Comparison of ENCODE assay signal across 1 cellular context in the genomic region with DNA sequence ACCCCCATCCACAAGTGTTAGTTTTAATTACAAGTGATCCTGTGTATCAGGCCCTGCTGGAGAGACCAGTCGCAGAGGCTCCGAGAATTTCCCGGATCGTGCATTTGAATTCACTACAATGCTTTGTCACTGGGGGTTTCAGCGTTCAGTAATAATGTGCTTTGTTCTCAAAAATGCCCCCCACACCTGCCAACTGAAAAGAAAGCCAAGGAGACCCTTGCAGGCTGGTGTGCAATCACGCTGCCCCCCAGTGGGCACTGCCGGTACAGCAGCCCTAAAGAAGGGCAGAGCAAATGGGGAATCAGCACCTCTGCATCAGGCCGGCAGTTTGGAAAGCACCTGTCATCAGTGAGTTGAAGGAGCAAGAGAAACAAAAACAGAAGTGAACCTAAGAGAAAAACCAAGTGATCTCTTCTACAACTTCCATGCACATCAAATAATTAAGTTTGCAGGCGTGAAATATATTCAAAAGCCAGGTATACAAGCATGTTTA.
TF ChIP-seq lines count a peak whose summit lies in the region.

No MANE protein-coding gene starts in this region.

TF ChIP-seq in GM12878, 131 proteins besides CTCF, POLR2A, EP300 and RAD21:
- TF ChIP-seq ZNF274 (IDR thresholded peaks at IDR 0.05; ENCODE audit: insufficient read depth, insufficient read length), result no peak
- TF ChIP-seq CEBPB (IDR thresholded peaks at IDR 0.05; ENCODE audit: borderline replicate concordance in 1 of 2, low read depth in 2 of 2, low read length in 2 of 2), result no peak
- peak; percentile 27 to 43; a peak in 2 of 4 replicates for TF ChIP-seq IKZF2 (IDR thresholded peaks at IDR 0.05)
- TF ChIP-seq FOXM1 (IDR thresholded peaks at IDR 0.05; ENCODE audit: low read depth, low read length), result no peak
- TF ChIP-seq ZSCAN29 (IDR thresholded peaks at IDR 0.05), result no peak
- TF ChIP-seq BCL11A (IDR thresholded peaks at IDR 0.05; ENCODE audit: low read depth, low read length), result no peak
- TF ChIP-seq, protein P1, sequence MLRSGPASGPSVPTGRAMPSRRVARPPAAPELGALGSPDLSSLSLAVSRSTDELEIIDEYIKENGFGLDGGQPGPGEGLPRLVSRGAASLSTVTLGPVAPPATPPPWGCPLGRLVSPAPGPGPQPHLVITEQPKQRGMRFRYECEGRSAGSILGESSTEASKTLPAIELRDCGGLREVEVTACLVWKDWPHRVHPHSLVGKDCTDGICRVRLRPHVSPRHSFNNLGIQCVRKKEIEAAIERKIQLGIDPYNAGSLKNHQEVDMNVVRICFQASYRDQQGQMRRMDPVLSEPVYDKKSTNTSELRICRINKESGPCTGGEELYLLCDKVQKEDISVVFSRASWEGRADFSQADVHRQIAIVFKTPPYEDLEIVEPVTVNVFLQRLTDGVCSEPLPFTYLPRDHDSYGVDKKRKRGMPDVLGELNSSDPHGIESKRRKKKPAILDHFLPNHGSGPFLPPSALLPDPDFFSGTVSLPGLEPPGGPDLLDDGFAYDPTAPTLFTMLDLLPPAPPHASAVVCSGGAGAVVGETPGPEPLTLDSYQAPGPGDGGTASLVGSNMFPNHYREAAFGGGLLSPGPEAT (IDR thresholded peaks at IDR 0.05; ENCODE audit: low read depth), result peak; percentile 89
- TF ChIP-seq, protein P2, sequence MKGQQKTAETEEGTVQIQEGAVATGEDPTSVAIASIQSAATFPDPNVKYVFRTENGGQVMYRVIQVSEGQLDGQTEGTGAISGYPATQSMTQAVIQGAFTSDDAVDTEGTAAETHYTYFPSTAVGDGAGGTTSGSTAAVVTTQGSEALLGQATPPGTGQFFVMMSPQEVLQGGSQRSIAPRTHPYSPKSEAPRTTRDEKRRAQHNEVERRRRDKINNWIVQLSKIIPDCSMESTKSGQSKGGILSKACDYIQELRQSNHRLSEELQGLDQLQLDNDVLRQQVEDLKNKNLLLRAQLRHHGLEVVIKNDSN (IDR thresholded peaks at IDR 0.05; ENCODE audit: borderline replicate concordance, extremely low read length, insufficient read depth, low read depth, low read length), result no peak
- 0 out of 2 replicates have a peak, but pooled peaks have one; percentile 62 for TF ChIP-seq MYB (IDR thresholded peaks at IDR 0.05; ENCODE audit: borderline replicate concordance, low read depth, low read length)
- peak; percentile 80 for TF ChIP-seq SMC3 (IDR thresholded peaks at IDR 0.05; ENCODE audit: borderline replicate concordance, low read length)
- TF ChIP-seq TCF12 (IDR thresholded peaks at IDR 0.05; ENCODE audit: low read depth, low read length), result no peak
- TF ChIP-seq ASH2L (IDR thresholded peaks at IDR 0.05; ENCODE audit: borderline replicate concordance, low read depth), result no peak
- peak; percentile 75; the same call in 1 of the 2 replicates for TF ChIP-seq SPI1 (IDR thresholded peaks at IDR 0.05; ENCODE audit: borderline replicate concordance, insufficient read depth, low read depth, low read length)
- TF ChIP-seq SIN3A (IDR thresholded peaks at IDR 0.05; ENCODE audit: low read depth, low read length), result peak; percentile 14; the same call in 1 of the 2 replicates
- TF ChIP-seq SMARCA5 (IDR thresholded peaks at IDR 0.05), result no peak
- TF ChIP-seq SRF (IDR thresholded peaks at IDR 0.05; ENCODE audit: low read depth in 2 of 2, low read length in 2 of 2), result no peak
- no peak for TF ChIP-seq HCFC1 (IDR thresholded peaks at IDR 0.05; ENCODE audit: low read length)
- TF ChIP-seq DPF2 (IDR thresholded peaks at IDR 0.05), result peak; percentile 22
- peak; percentile 66; the same call in 1 of the 2 replicates for TF ChIP-seq YY1 (IDR thresholded peaks at IDR 0.05; ENCODE audit: low read depth, low read length)
- no peak for TF ChIP-seq ZNF622 (IDR thresholded peaks at IDR 0.05)
- TF ChIP-seq POU2F2 (IDR thresholded peaks at IDR 0.05; ENCODE audit: borderline replicate concordance, low read depth, low read length), result peak; percentile 25; the same call in 1 of the 3 replicates
- peak in 1 of 2 experiments; percentile 24; a peak in 1 of 4 replicates for TF ChIP-seq BHLHE40 (IDR thresholded peaks at IDR 0.05; ENCODE audit: borderline replicate concordance in 1 of 2, low read depth in 2 of 2, low read length in 1 of 2)
- 0 out of 2 replicates have a peak, but pooled peaks have one; percentile 63 for TF ChIP-seq NBN (IDR thresholded peaks at IDR 0.05)
- TF ChIP-seq BRCA1 (IDR thresholded peaks at IDR 0.05; ENCODE audit: low read depth, low read length), result no peak
- TF ChIP-seq MTA2 (IDR thresholded peaks at IDR 0.05; ENCODE audit: low read depth), result 0 out of 2 replicates have a peak, but pooled peaks have one; percentile 23
- no peak for TF ChIP-seq IRF4 (IDR thresholded peaks at IDR 0.05; ENCODE audit: low read depth, low read length)
- TF ChIP-seq, protein P3, sequence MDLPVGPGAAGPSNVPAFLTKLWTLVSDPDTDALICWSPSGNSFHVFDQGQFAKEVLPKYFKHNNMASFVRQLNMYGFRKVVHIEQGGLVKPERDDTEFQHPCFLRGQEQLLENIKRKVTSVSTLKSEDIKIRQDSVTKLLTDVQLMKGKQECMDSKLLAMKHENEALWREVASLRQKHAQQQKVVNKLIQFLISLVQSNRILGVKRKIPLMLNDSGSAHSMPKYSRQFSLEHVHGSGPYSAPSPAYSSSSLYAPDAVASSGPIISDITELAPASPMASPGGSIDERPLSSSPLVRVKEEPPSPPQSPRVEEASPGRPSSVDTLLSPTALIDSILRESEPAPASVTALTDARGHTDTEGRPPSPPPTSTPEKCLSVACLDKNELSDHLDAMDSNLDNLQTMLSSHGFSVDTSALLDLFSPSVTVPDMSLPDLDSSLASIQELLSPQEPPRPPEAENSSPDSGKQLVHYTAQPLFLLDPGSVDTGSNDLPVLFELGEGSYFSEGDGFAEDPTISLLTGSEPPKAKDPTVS (IDR thresholded peaks at IDR 0.05; ENCODE audit: low read depth, low read length), result no peak
- TF ChIP-seq, protein P4, sequence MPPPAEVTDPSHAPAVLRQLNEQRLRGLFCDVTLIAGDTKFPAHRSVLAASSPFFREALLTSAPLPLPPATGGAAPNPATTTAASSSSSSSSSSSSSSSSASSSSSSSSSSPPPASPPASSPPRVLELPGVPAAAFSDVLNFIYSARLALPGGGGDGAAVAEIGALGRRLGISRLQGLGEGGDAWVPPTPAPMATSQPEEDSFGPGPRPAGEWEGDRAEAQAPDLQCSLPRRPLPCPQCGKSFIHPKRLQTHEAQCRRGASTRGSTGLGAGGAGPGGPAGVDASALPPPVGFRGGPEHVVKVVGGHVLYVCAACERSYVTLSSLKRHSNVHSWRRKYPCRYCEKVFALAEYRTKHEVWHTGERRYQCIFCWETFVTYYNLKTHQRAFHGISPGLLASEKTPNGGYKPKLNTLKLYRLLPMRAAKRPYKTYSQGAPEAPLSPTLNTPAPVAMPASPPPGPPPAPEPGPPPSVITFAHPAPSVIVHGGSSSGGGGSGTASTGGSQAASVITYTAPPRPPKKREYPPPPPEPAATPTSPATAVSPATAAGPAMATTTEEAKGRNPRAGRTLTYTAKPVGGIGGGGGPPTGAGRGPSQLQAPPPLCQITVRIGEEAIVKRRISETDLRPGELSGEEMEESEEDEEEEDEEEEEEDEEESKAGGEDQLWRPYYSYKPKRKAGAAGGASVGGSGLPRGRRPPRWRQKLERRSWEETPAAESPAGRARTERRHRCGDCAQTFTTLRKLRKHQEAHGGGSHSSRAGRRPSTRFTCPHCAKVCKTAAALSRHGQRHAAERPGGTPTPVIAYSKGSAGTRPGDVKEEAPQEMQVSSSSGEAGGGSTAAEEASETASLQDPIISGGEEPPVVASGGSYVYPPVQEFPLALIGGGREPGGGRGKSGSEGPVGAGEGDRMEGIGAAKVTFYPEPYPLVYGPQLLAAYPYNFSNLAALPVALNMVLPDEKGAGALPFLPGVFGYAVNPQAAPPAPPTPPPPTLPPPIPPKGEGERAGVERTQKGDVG (CRISPR knock-in tag; IDR thresholded peaks at IDR 0.05), result no peak
- TF ChIP-seq NFYA (IDR thresholded peaks at IDR 0.05; ENCODE audit: borderline replicate concordance, low read depth, low read length), result no peak
- no peak for TF ChIP-seq EED (IDR thresholded peaks at IDR 0.05; ENCODE audit: low read depth)
- TF ChIP-seq IKZF1 (conservative IDR thresholded peaks at IDR 0.05), result peak; percentile 21; the same call in 1 of the 2 replicates
- TF ChIP-seq ZNF207 (IDR thresholded peaks at IDR 0.05; ENCODE audit: borderline replicate concordance), result 0 out of 2 replicates have a peak, but pooled peaks have one; percentile 44
- TF ChIP-seq CHD2 (IDR thresholded peaks at IDR 0.05; ENCODE audit: borderline replicate concordance, low read depth, low read length), result no peak
- TF ChIP-seq, protein P5, sequence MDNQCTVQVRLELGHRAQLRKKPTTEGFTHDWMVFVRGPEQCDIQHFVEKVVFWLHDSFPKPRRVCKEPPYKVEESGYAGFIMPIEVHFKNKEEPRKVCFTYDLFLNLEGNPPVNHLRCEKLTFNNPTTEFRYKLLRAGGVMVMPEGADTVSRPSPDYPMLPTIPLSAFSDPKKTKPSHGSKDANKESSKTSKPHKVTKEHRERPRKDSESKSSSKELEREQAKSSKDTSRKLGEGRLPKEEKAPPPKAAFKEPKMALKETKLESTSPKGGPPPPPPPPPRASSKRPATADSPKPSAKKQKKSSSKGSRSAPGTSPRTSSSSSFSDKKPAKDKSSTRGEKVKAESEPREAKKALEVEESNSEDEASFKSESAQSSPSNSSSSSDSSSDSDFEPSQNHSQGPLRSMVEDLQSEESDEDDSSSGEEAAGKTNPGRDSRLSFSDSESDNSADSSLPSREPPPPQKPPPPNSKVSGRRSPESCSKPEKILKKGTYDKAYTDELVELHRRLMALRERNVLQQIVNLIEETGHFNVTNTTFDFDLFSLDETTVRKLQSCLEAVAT (IDR thresholded peaks at IDR 0.05), result 0 out of 2 replicates have a peak, but pooled peaks have one; percentile 28
- TF ChIP-seq, protein P6, sequence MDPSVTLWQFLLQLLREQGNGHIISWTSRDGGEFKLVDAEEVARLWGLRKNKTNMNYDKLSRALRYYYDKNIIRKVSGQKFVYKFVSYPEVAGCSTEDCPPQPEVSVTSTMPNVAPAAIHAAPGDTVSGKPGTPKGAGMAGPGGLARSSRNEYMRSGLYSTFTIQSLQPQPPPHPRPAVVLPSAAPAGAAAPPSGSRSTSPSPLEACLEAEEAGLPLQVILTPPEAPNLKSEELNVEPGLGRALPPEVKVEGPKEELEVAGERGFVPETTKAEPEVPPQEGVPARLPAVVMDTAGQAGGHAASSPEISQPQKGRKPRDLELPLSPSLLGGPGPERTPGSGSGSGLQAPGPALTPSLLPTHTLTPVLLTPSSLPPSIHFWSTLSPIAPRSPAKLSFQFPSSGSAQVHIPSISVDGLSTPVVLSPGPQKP (IDR thresholded peaks at IDR 0.05; ENCODE audit: low read depth, low read length), result no peak
